Comparison of ENCODE assay signal across 14 cellular contexts in genomic region chr20:50678213-50678898, GRCh38. TPM values are rescaled to one million over a fixed set of nuclear protein-coding genes. Genes with fewer than 3 reads are reported as not detected.
DNase-seq lines count a peak whose midpoint lies in the region; ATAC-seq and TF ChIP-seq lines count a peak whose summit lies in the region.
"Had no signal": no experiment of that assay in that cellular context is flagged by ENCODE, and none has a peak within 500 bp of the region (broad histone marks: within the 10 kb centered on the region; RNA-seq: fewer than 3 reads in every experiment).

No MANE protein-coding gene starts in this region.

- H3K4me3 ChIP-seq in Peyer's patch (no peak overlapping the region), fibroblast of pulmonary artery (replicated peaks; ENCODE audit: low read depth, low read length) (no peak overlapping the region), tibial artery (no peak overlapping the region)

- no peaks in the 10 kb centered on the region for H3K36me3 Mint-ChIP-seq in progenitor cell of endocrine pancreas (ENCODE audit: insufficient read depth)
- H3K36me3 Mint-ChIP-seq: CD14-positive monocyte had no signal

- no peak for ATAC-seq in HG03175 (IDR thresholded peaks at IDR 0.05; ENCODE audit: unreplicated experiment)

- intact Hi-C loops in tibial artery (cut with DNase I; ENCODE audit: low total_unique reads) = no loop called here

- H3K4me1 Mint-ChIP-seq in progenitor cell of endocrine pancreas (ENCODE audit: low read depth) = peaks cover 18% of the 10 kb centered on the region
- H3K4me1 Mint-ChIP-seq: CD14-positive monocyte had no signal

- TF ChIP-seq CTCF in Peyer's patch (IDR thresholded peaks at IDR 0.05) (no peak), fibroblast of pulmonary artery (IDR thresholded peaks at IDR 0.05; ENCODE audit: low read length, missing control alignments) (no peak), progenitor cell of endocrine pancreas (IDR thresholded peaks at IDR 0.05; ENCODE audit: unreplicated experiment) (no peak), tibial artery (IDR thresholded peaks at IDR 0.05) (no peak)

- no peak overlapping the region for H3K4me3 Mint-ChIP-seq in progenitor cell of endocrine pancreas (ENCODE audit: low read depth)
- H3K4me3 Mint-ChIP-seq: CD14-positive monocyte had no signal

- H3K9me3 ChIP-seq in Peyer's patch (no peaks in the 10 kb centered on the region), tibial artery (no peaks in the 10 kb centered on the region)
- H3K9me3 ChIP-seq: SK-N-SH had no signal

- peak; percentile 61 for DNase-seq in HuH-7.5 (ENCODE audit: low spot score)
- DNase-seq in Peyer's patch = peak in 2 of 3 donors; percentile 75 to 85
- DNase-seq in fibroblast of pulmonary artery (ENCODE audit: low read depth) = peak; percentile 85
- DNase-seq in progenitor cell of endocrine pancreas (ENCODE audit: low spot score, unreplicated experiment) = no peak
- no peak for DNase-seq in stimulated activated CD8-positive, alpha-beta memory T cell treated with anti-CD3 and anti-CD28 coated beads, Interleukin-4, amount 100 ng/mL, for 48 hours
- DNase-seq in tibial artery = no peak
- DNase-seq in NAMALWA (ENCODE audit: low spot score) = no peak
- DNase-seq: activated CD4-positive, CD25-positive, alpha-beta regulatory T cell; activated CD8-positive, alpha-beta memory T cell treated with anti-CD3 and anti-CD28 coated beads, Interleukin-2, amount 50 U/mL, for 4 hours; NCI-H1417 treated with DMSO at 0.1 percent for 48 hours; NCI-H526 treated with DMSO at 0.1 percent for 48 hours; SK-N-SH had no signal

- H3K4me1 ChIP-seq in Peyer's patch = peaks cover 0 to 34% (median 0%) of the 10 kb centered on the region in 4 donors
- H3K4me1 ChIP-seq in tibial artery = no peaks in the 10 kb centered on the region

- no peak for TF ChIP-seq POLR2A in Peyer's patch (IDR thresholded peaks at IDR 0.05)

- no peaks in the 10 kb centered on the region for H3K36me3 ChIP-seq in Peyer's patch
- no peaks in the 10 kb centered on the region for H3K36me3 ChIP-seq in tibial artery

- H3K27me3 Mint-ChIP-seq in progenitor cell of endocrine pancreas = no peaks in the 10 kb centered on the region

- H3K27me3 ChIP-seq in Peyer's patch (no peaks in the 10 kb centered on the region), tibial artery (peaks cover 0 to 9% of the 10 kb centered on the region in 2 donors)

- no peaks in the 10 kb centered on the region for H3K9me3 Mint-ChIP-seq in progenitor cell of endocrine pancreas (ENCODE audit: low read depth)

- H3K27ac ChIP-seq in Peyer's patch = peak overlapping the region in 2 of 4 donors; percentile 69 to 72
- H3K27ac ChIP-seq in tibial artery = no peak overlapping the region

- peak overlapping the region; percentile 76 for H3K27ac Mint-ChIP-seq in progenitor cell of endocrine pancreas

RNA-seq across cellular contexts. Expression of gene RIPOR3, which starts 13.0 kb away (rescaled TPM):
- total RNA-seq in Peyer's patch (10 to 100 TPM in 3 of 4 donors, 1 to 10 TPM in 1; 8.2 to 51.2 (median 20.5) TPM), progenitor cell of endocrine pancreas (0.29 and 0.31 TPM in 2 replicates)

RNA-seq across cellular contexts. Expression of gene PARD6B, which starts 53.0 kb away (rescaled TPM):
- 10 to 100 TPM in 3 of 4 donors, 1 to 10 TPM in 1; 6.6 to 27.0 (median 18.4) TPM for total RNA-seq in Peyer's patch
- total RNA-seq in progenitor cell of endocrine pancreas = 29.7 and 32.9 TPM in 2 replicates

Comparison
In these comparisons a context has a peak if more than half of its experiments do, and no peak if none do; other contexts are left out.
1. DNase-seq: peak in HuH-7.5 (single experiment), Peyer's patch (2 of 3) and fibroblast of pulmonary artery (single experiment); none in progenitor cell of endocrine pancreas (single experiment), stimulated activated CD8-positive, alpha-beta memory T cell treated with anti-CD3 and anti-CD28 coated beads, Interleukin-4, amount 100 ng/mL, for 48 hours (single experiment), tibial artery (0 of 2) and NAMALWA (single experiment).